Comparison of ENCODE assay signal across 8 cellular contexts in genomic region chr3:64685800-64686445, GRCh38. TPM values are rescaled to one million over a fixed set of nuclear protein-coding genes. Genes with fewer than 3 reads are reported as not detected.
A peak's percentile ranks its signal among the peaks of the same experiment; 100 is the strongest.
DNase-seq lines count a peak whose midpoint lies in the region; ATAC-seq and TF ChIP-seq lines count a peak whose summit lies in the region.

No MANE protein-coding gene starts in this region.

- no peaks in the 10 kb centered on the region for H3K9me3 ChIP-seq in osteoblast (ENCODE audit: low read depth, low read length)

- no peaks in the 10 kb centered on the region for H4K20me1 ChIP-seq in osteoblast (ENCODE audit: insufficient read depth, low read length)

- peak overlapping the region; percentile 99 for H2AFZ ChIP-seq in osteoblast (ENCODE audit: low read length)

- no peaks in the 10 kb centered on the region for H3K36me3 ChIP-seq in BJ (ENCODE audit: control insufficient read depth, insufficient read depth, low read length)
- H3K36me3 ChIP-seq in osteoblast (ENCODE audit: insufficient read depth, low read length) = no peaks in the 10 kb centered on the region

- POLR2A ChIA-PET in BJ (lab: Charles Lee) = no interaction called here

- no peaks in the 10 kb centered on the region for H3K79me2 ChIP-seq in osteoblast (ENCODE audit: insufficient read depth, low read length)

- peak overlapping the region; percentile 53 for H3K27ac ChIP-seq in osteoblast (ENCODE audit: low read depth, low read length)

- peak; percentile 90 for ATAC-seq in Right ventricle myocardium superior (ENCODE audit: poor library complexity)

- peak overlapping the region; percentile 56 for H3K4me3 ChIP-seq in BJ (ENCODE audit: low read depth, low read length)
- peak overlapping the region; percentile 72 for H3K4me3 ChIP-seq in osteoblast (ENCODE audit: insufficient read depth, low read length)

- peak overlapping the region; percentile 86 for H3K4me2 ChIP-seq in osteoblast (ENCODE audit: insufficient read depth, low read length)

- peak; percentile 50 for TF ChIP-seq CTCF in BJ (IDR thresholded peaks at IDR 0.05; ENCODE audit: insufficient read depth, low read depth, low read length)
- TF ChIP-seq CTCF in osteoblast (IDR thresholded peaks at IDR 0.05; ENCODE audit: extremely low read depth, low read depth, low read length) = peak; percentile 24

- intact Hi-C loops in Right ventricle myocardium superior (cut with DNase I) = loop anchor here (5.0 kb wide), 2 partner anchors 216 to 481 kb away; no protein-coding TSS in a partner anchor

- CTCF ChIA-PET in BJ (lab: Yijun Ruan, JAX) = interaction anchor here (1.6 kb wide), 1 partner anchor 393 kb away, joined by 3 read pairs; no protein-coding TSS in a partner anchor

- DNase-seq in BJ (ENCODE audit: low read depth) = peak; percentile 62
- peak; percentile 28 for DNase-seq in HPDE6-E6E7 (ENCODE audit: extremely low spot score)
- DNase-seq in amniotic epithelial cell (ENCODE audit: low read depth) = peak; percentile 97
- DNase-seq in Right ventricle myocardium superior = peak; percentile 93
- DNase-seq in osteoblast (ENCODE audit: insufficient read length, low spot score, missing footprints) = peak; percentile 95
- no peak for DNase-seq in NCI-H2107 treated with DMSO at 0.1 percent for 48 hours (lab: John Stamatoyannopoulos, UW; ENCODE audit: unreplicated experiment)
- no peak for DNase-seq in activated naive CD4-positive, alpha-beta T cell treated with anti-CD3 and anti-CD28 coated beads, Interleukin-2, amount 50 U/mL, for 16 hours
- no peak for DNase-seq in NCI-H1930 (lab: John Stamatoyannopoulos, UW)

- peaks cover 24% of the 10 kb centered on the region for H3K4me1 ChIP-seq in osteoblast (ENCODE audit: insufficient read depth, low read length)

- H3K27me3 ChIP-seq in BJ (ENCODE audit: control insufficient read depth, insufficient read depth, low read length) (no peaks in the 10 kb centered on the region), osteoblast (ENCODE audit: insufficient read depth, low read length) (peaks cover 14% of the 10 kb centered on the region)

RNA-seq across cellular contexts. Expression of gene ADAMTS9, which starts 1.9 kb away (rescaled TPM):
- 0.16 and 0.26 TPM in 2 replicates for polyA plus RNA-seq in BJ (2011; rRNA removed)
- 0.36 and 0.38 TPM in 2 replicates for polyA minus RNA-seq in BJ (2011; rRNA and poly(A)+ RNA removed)
- total RNA-seq in Right ventricle myocardium superior (15.4 TPM), osteoblast (2.7 and 4.0 TPM in 2 replicates)

Comparison
In these comparisons a context has a peak if more than half of its experiments do, and no peak if none do; other contexts are left out.
1. DNase-seq: peak in BJ (single experiment), HPDE6-E6E7 (single experiment), amniotic epithelial cell (single experiment), Right ventricle myocardium superior (single experiment) and osteoblast (single experiment); none in NCI-H2107 treated with DMSO at 0.1 percent for 48 hours (single experiment), activated naive CD4-positive, alpha-beta T cell treated with anti-CD3 and anti-CD28 coated beads, Interleukin-2, amount 50 U/mL, for 16 hours (single experiment) and NCI-H1930 (0 of 2).